ENCODE assay signal across 11 cellular contexts in genomic region chr2:226790006-226790405, GRCh38. TPM values are rescaled to one million over a fixed set of nuclear protein-coding genes. Genes with fewer than 3 reads are reported as not detected.
DNase-seq lines count a peak whose midpoint lies in the region; ATAC-seq, FAIRE-seq and TF ChIP-seq lines count a peak whose summit lies in the region.
"Had no signal": no experiment of that assay in that cellular context is flagged by ENCODE, and none has a peak within 500 bp of the region (broad histone marks: within the 10 kb centered on the region; RNA-seq: fewer than 3 reads in every experiment).

No MANE protein-coding gene starts in this region.

- FAIRE-seq in A549 (lab: Jason Lieb, UNC) = no peak

- H3K36me3 Mint-ChIP-seq in GM23338 (ENCODE audit: low read depth) = peaks cover 29% of the 10 kb centered on the region

- H4K8ac ChIP-seq in mesendoderm (ENCODE audit: low read depth, low read length) = no peak overlapping the region

- H2BK5ac ChIP-seq in mesendoderm (ENCODE audit: low read length) = no peak overlapping the region

- ATAC-seq in A549 (no peak), GM23338 (no peak), GM18870 (IDR thresholded peaks at IDR 0.05; ENCODE audit: unreplicated experiment) (no peak), HG02970 (IDR thresholded peaks at IDR 0.05; ENCODE audit: low FRiP score, unreplicated experiment) (no peak)
- ATAC-seq: activated CD8-positive, alpha-beta memory T cell treated with anti-CD3 and anti-CD28 coated beads, Interleukin-2, amount 10 ng/mL, durations not matched to agents 7 days and 5 days had no signal

- no peak overlapping the region for H3K23ac ChIP-seq in mesendoderm (ENCODE audit: low read length)

- H3K4me1 Mint-ChIP-seq in GM23338 = peaks cover 45% of the 10 kb centered on the region

- peak overlapping the region; percentile 60 for H3K18ac ChIP-seq in mesendoderm (ENCODE audit: low read length)

- no peak for TF ChIP-seq RAD21 in A549 (conservative IDR thresholded peaks at IDR 0.05 in 1 of 2, IDR thresholded peaks at IDR 0.05 in 1 of 2)

- DNase-seq in A549 (ENCODE audit: low read depth in 1 of 2, low spot score in 1 of 2) (no peak), GM23338 (ENCODE audit: low spot score) (no peak), mammary epithelial cell (no peak), mesendoderm (no peak), NCI-H748 (lab: John Stamatoyannopoulos, UW; ENCODE audit: unreplicated experiment) (no peak), H4 (ENCODE audit: low spot score) (no peak)
- DNase-seq: activated CD8-positive, alpha-beta memory T cell treated with anti-CD3 and anti-CD28 coated beads, Interleukin-2, amount 10 ng/mL, durations not matched to agents 7 days and 5 days; cortex of kidney; NCI-H510A treated with DMSO at 0.1 percent for 48 hours had no signal

- H2AFZ ChIP-seq in GM23338 (no peak overlapping the region), mammary epithelial cell (ENCODE audit: low read depth, low read length) (no peak overlapping the region)

- 0 out of 2 replicates have a peak, but pooled peaks cover 4% of the 10 kb centered on the region for H4K20me1 ChIP-seq in GM23338 (replicated peaks; ENCODE audit: insufficient read depth)
- no peaks in the 10 kb centered on the region for H4K20me1 ChIP-seq in mammary epithelial cell (ENCODE audit: insufficient read depth, low read length)

- peaks cover 6% of the 10 kb centered on the region for H3K79me1 ChIP-seq in mesendoderm (ENCODE audit: low read length)

- dilution Hi-C loops in mammary epithelial cell (cut with HindIII; ENCODE audit: low sequenced_read_pairs) = no loop called here

- no peak overlapping the region for H4K5ac ChIP-seq in mesendoderm (ENCODE audit: low read length)

- in situ Hi-C loops in mammary epithelial cell (cut with MboI; ENCODE audit: low sequenced_read_pairs in 2 of 2) = loop anchor here (10.0 to 25.0 kb wide), 3 partner anchors 355 to 903 kb away; no protein-coding TSS in a partner anchor

- no peak overlapping the region for H2BK120ac ChIP-seq in mesendoderm (ENCODE audit: low read depth, low read length)

- H3K27me3 ChIP-seq in GM23338 (ENCODE audit: insufficient read depth) = no peaks in the 10 kb centered on the region
- H3K27me3 ChIP-seq in mammary epithelial cell (ENCODE audit: insufficient read depth, low read length) = no peaks in the 10 kb centered on the region
- H3K27me3 ChIP-seq in mesendoderm (ENCODE audit: insufficient read depth, low read length, poor library complexity) = no peaks in the 10 kb centered on the region

- no peak overlapping the region for H3K4ac ChIP-seq in mesendoderm (ENCODE audit: low read depth, low read length)

- H3K9me3 ChIP-seq in A549 = no peaks in the 10 kb centered on the region
- no peaks in the 10 kb centered on the region for H3K9me3 ChIP-seq in mammary epithelial cell (replicated peaks; ENCODE audit: insufficient read depth, low read length)

- peak overlapping the region in 1 of 2 experiments; percentile 29; a peak in 2 of 6 replicates for H3K27ac ChIP-seq in A549
- H3K27ac ChIP-seq in GM23338 (ENCODE audit: low read depth) = no peak overlapping the region
- no peak overlapping the region for H3K27ac ChIP-seq in mammary epithelial cell (ENCODE audit: insufficient read depth, low read depth, low read length)
- no peak overlapping the region for H3K27ac ChIP-seq in mesendoderm (ENCODE audit: low read depth, low read length)

- BruUV-seq in mammary epithelial cell (replicated peaks; lab: Mats Ljungman, UMichigan) = no TSS peak

- no peak overlapping the region for H3K56ac ChIP-seq in mesendoderm (ENCODE audit: low read length)

- H3K4me1 ChIP-seq in A549 (peaks cover 42% of the 10 kb centered on the region), GM23338 (ENCODE audit: insufficient read depth) (peaks cover 47% of the 10 kb centered on the region), mammary epithelial cell (ENCODE audit: insufficient read depth, low read length) (peaks cover 24% of the 10 kb centered on the region), mesendoderm (ENCODE audit: control insufficient read depth, low read depth, low read length) (peaks cover 3% of the 10 kb centered on the region)

- peaks cover 7% of the 10 kb centered on the region for H3K27me3 Mint-ChIP-seq in GM23338 (ENCODE audit: insufficient read depth, low read depth, poor library complexity)
- H3K27me3 Mint-ChIP-seq: activated CD8-positive, alpha-beta memory T cell treated with anti-CD3 and anti-CD28 coated beads, Interleukin-2, amount 10 ng/mL, durations not matched to agents 7 days and 5 days had no signal

- H3K9ac ChIP-seq in mammary epithelial cell (ENCODE audit: insufficient read depth, low read length) = no peak overlapping the region
- no peak overlapping the region for H3K9ac ChIP-seq in mesendoderm (ENCODE audit: low read length)

- TF ChIP-seq EP300 in A549 (IDR thresholded peaks at IDR 0.05) = no peak

- H3K79me2 ChIP-seq in GM23338 (replicated peaks; ENCODE audit: insufficient read depth) (peaks cover 82% of the 10 kb centered on the region), mammary epithelial cell (ENCODE audit: insufficient read depth, low read length) (peaks cover 92% of the 10 kb centered on the region), mesendoderm (ENCODE audit: control insufficient read depth, insufficient read depth, low read length) (peaks cover 33% of the 10 kb centered on the region)

- no peak overlapping the region for H3K27ac Mint-ChIP-seq in GM23338

- H2AK5ac ChIP-seq in mesendoderm (ENCODE audit: low read length) = no peak overlapping the region

- intact Hi-C loops in mammary epithelial cell (cut with micrococcal nuclease) = loop anchor here (10.0 kb wide), 2 partner anchors 275 to 765 kb away; no protein-coding TSS in a partner anchor

- whole genome bisulfite sequencing in A549 (ENCODE audit: missing lambda C conversion rate) = 95% methylated on average over 1 of the region's 1 CpG
- 100% methylated on average over 1 of the region's 1 CpG for whole genome bisulfite sequencing in mammary epithelial cell (ENCODE audit: low coverage, missing lambda C conversion rate)
- no CpG with 5 or more reads among the region's 1 CpG for WGBS in mesendoderm (ENCODE audit: extremely low coverage, insufficient coverage, low lambda C conversion rate)

- H3K36me3 ChIP-seq in GM23338 (ENCODE audit: insufficient read depth) = peaks cover 4% of the 10 kb centered on the region; the same call in 1 of the 2 replicates
- peaks cover 12% of the 10 kb centered on the region for H3K36me3 ChIP-seq in mammary epithelial cell (ENCODE audit: insufficient read depth, low read length)
- no peaks in the 10 kb centered on the region for H3K36me3 ChIP-seq in mesendoderm (ENCODE audit: control insufficient read depth, insufficient read depth, low read length)

- H3K4me3 ChIP-seq in A549 (no peak overlapping the region), GM23338 (0 out of 2 replicates have a peak overlapping the region, but pooled peaks have one; percentile 54), mammary epithelial cell (replicated peaks in 1 of 3; ENCODE audit: insufficient read depth in 1 of 3, low read depth in 2 of 3, low read length in 3 of 3) (no peak overlapping the region), mesendoderm (ENCODE audit: low read length) (no peak overlapping the region)

- peak overlapping the region; percentile 7 for H2BK15ac ChIP-seq in mesendoderm (replicated peaks; ENCODE audit: low read depth)

- H3F3A ChIP-seq in GM23338 (replicated peaks; ENCODE audit: low read depth) = peaks cover 5% of the 10 kb centered on the region; the same call in 1 of the 2 replicates

- CTCF ChIA-PET in A549 (lab: Yijun Ruan, JAX) = interaction anchor here (0.6 to 1.2 kb wide), 2 partner anchors 9 to 1239 kb away, joined by 3 read pairs; no protein-coding TSS in a partner anchor
- CTCF ChIA-PET in mammary epithelial cell (lab: Charles Lee; ENCODE audit: low non-redundant PET) = no interaction called here

- no peaks in the 10 kb centered on the region for H3K9me3 Mint-ChIP-seq in GM23338

- H3K4me2 ChIP-seq in A549 = peak overlapping the region; percentile 96; the same call in 2 of the 3 replicates
- peak overlapping the region; percentile 80; the same call in 1 of the 2 replicates for H3K4me2 ChIP-seq in GM23338
- H3K4me2 ChIP-seq in mammary epithelial cell (ENCODE audit: insufficient read depth, low read depth, low read length) = peak overlapping the region; percentile 32
- H3K4me2 ChIP-seq in mesendoderm (ENCODE audit: low read length) = no peak overlapping the region

- TF ChIP-seq CTCF in A549 (IDR thresholded peaks at IDR 0.05) (no peak), GM23338 (conservative IDR thresholded peaks at IDR 0.05; ENCODE audit: low read depth in 2 of 2) (no peak), mammary epithelial cell (conservative IDR thresholded peaks at IDR 0.05 in 1 of 2, IDR thresholded peaks at IDR 0.05 in 1 of 2; ENCODE audit: extremely low read depth in 1 of 2, insufficient read depth in 1 of 2, low read depth in 1 of 2, low read length in 2 of 2) (no peak)

- no peaks in the 10 kb centered on the region for H3K9me2 ChIP-seq in GM23338 (ENCODE audit: insufficient read depth)

- H3K4me3 Mint-ChIP-seq in GM23338 = peak overlapping the region; percentile 53; the same call in 2 of the 3 replicates

- POLR2A ChIA-PET in A549 (lab: Yijun Ruan, JAX) = interaction anchor here (0.8 to 0.9 kb wide), 2 partner anchors 11 to 312 kb away, joined by 4 read pairs; no protein-coding TSS in a partner anchor

- TF ChIP-seq POLR2A in A549 (IDR thresholded peaks at IDR 0.05; ENCODE audit: low read length) = no peak

RNA-seq across cellular contexts. Expression of gene IRS1, which starts 9.6 kb away (rescaled TPM):
- polyA plus RNA-seq in A549 (2011; rRNA removed) = 10.4 and 12.9 TPM in 2 replicates
- polyA plus RNA-seq in A549 (2012; cell fraction: cytosol; rRNA removed) = 13.4 and 20.3 TPM in 2 replicates
- 15.9 and 22.7 TPM in 2 replicates for polyA plus RNA-seq in A549 (2012; cell fraction: nucleus; rRNA removed)
- polyA plus RNA-seq in A549 (2017; fragmentation: RNase III; extraction: RNeasy Plus Mini Kit Qiagen cat#74134 plus additional on column Dnase treatment) = 13.1 to 15.6 TPM (median 13.9 TPM) in 3 replicates
- polyA minus RNA-seq in A549 (2011; rRNA and poly(A)+ RNA removed) = 22.6 and 23.6 TPM in 2 replicates
- total RNA-seq in GM23338 (2014; rRNA removed; shearing (Covaris generic)) = 20.4 and 26.2 TPM in 2 replicates
- 6.2 and 6.9 TPM in 2 replicates for polyA plus RNA-seq in GM23338 (2016; fragmentation: Nextera tagmentation; extraction: Ambion mirVana)
- total RNA-seq in mammary epithelial cell = 10 to 100 TPM; 25.8 to 36.2 TPM
- polyA plus RNA-seq in mammary epithelial cell = 27.6 TPM
- polyA minus RNA-seq in mammary epithelial cell = 45.6 TPM
- polyA plus RNA-seq in mesendoderm (2013, experiment 1 of 2) = 11.7 TPM
- 11.3 TPM for polyA plus RNA-seq in mesendoderm (2013, experiment 2 of 2)
- 3.4 and 6.0 TPM in 2 replicates for total RNA-seq in H4 (2014; rRNA removed; shearing (Covaris generic))

RNA-seq across cellular contexts. Expression of gene RHBDD1, which starts 45.8 kb away (rescaled TPM):
- polyA plus RNA-seq in A549 (2011; rRNA removed) = 46.9 and 50.6 TPM in 2 replicates
- polyA plus RNA-seq in A549 (2012; cell fraction: cytosol; rRNA removed) = 4.9 and 6.1 TPM in 2 replicates
- polyA plus RNA-seq in A549 (2012; cell fraction: nucleus; rRNA removed) = 5.1 and 6.0 TPM in 2 replicates
- 8.3 to 8.6 TPM (median 8.6 TPM) in 3 replicates for polyA plus RNA-seq in A549 (2017; fragmentation: RNase III; extraction: RNeasy Plus Mini Kit Qiagen cat#74134 plus additional on column Dnase treatment)
- 60.9 and 78.3 TPM in 2 replicates for polyA minus RNA-seq in A549 (2011; rRNA and poly(A)+ RNA removed)
- 13.0 and 16.4 TPM in 2 replicates for total RNA-seq in GM23338 (2014; rRNA removed; shearing (Covaris generic))
- 6.3 and 7.3 TPM in 2 replicates for polyA plus RNA-seq in GM23338 (2016; fragmentation: Nextera tagmentation; extraction: Ambion mirVana)
- 10 to 100 TPM; 43.3 to 52.1 TPM for total RNA-seq in mammary epithelial cell
- polyA plus RNA-seq in mammary epithelial cell = 12.1 TPM
- 63.2 TPM for polyA minus RNA-seq in mammary epithelial cell
- polyA plus RNA-seq in mesendoderm (2013, experiment 1 of 2) = 16.6 TPM
- polyA plus RNA-seq in mesendoderm (2013, experiment 2 of 2) = 17.8 TPM
- total RNA-seq in H4 (2014; rRNA removed; shearing (Covaris generic)) = 3.3 and 6.6 TPM in 2 replicates
